Comparison of ENCODE assay signal across 18 cellular contexts in the genomic region with DNA sequence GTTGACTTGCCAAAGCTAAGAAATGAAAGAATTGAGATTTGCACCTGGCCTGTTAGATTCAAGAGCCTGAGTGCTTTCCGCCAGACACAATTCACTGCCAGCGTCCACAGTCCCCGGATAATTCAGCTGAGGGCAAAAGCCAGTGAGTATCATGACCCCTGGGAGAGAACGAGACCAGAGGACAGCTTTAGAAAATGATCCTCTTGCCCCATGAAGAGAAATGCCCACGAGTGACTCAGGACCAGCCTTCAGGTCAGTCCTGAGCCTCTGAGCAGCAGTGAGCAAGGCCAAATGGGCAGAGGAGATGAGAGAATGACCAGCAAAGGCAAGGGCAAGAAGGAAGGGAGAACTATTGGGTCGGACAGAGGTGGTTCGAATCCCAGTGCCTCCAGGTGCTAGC.
A peak's percentile ranks its signal among the peaks of the same experiment; 100 is the strongest.
DNase-seq lines count a peak whose midpoint lies in the region; ATAC-seq and TF ChIP-seq lines count a peak whose summit lies in the region.
"Had no signal": no experiment of that assay in that cellular context is flagged by ENCODE, and none has a peak within 500 bp of the region (broad histone marks: within the 10 kb centered on the region; RNA-seq: fewer than 3 reads in every experiment).

No MANE protein-coding gene starts in this region.

- H3K79me1 ChIP-seq in IMR-90 (ENCODE audit: low read depth in 1 of 2, low read length in 2 of 2): no peaks in the 10 kb centered on the region

- H2BK20ac ChIP-seq in IMR-90 (ENCODE audit: low read depth, low read length): no peak overlapping the region

- H3K27ac Mint-ChIP-seq in osteocyte (ENCODE audit: unreplicated experiment): no peak overlapping the region
- H3K27ac Mint-ChIP-seq in activated CD8-positive, alpha-beta memory T cell treated with anti-CD3 and anti-CD28 coated beads, Interleukin-2, amount 10 ng/mL, durations not matched to agents 7 days and 5 days: no peak overlapping the region
- H3K27ac Mint-ChIP-seq: CD14-positive monocyte; CD4-positive, alpha-beta memory T cell; HFFc6 had no signal

- no TSS peak for BruUV-seq in IMR-90 (replicated peaks; lab: Mats Ljungman, UMichigan)

- H3K18ac ChIP-seq in IMR-90 (ENCODE audit: low read depth, low read length): no peak overlapping the region

- WGBS in IMR-90 (ENCODE audit: extremely low coverage in 2 of 2, insufficient read length in 1 of 2), 2 experiments: 60% methylated on average over 1 of the region's 7 CpGs; no CpG with 5 or more reads in 1 of the 2 experiments

- H3K27me3 Mint-ChIP-seq in osteocyte (ENCODE audit: unreplicated experiment): peaks cover 15% of the 10 kb centered on the region
- H3K27me3 Mint-ChIP-seq in activated CD8-positive, alpha-beta memory T cell treated with anti-CD3 and anti-CD28 coated beads, Interleukin-2, amount 10 ng/mL, durations not matched to agents 7 days and 5 days: no peaks in the 10 kb centered on the region

- ATAC-seq in IMR-90 (ENCODE audit: low read depth) (no peak), GM21515 (IDR thresholded peaks at IDR 0.05; ENCODE audit: unreplicated experiment) (no peak)
- no peak for ATAC-seq in activated CD8-positive, alpha-beta memory T cell treated with anti-CD3 and anti-CD28 coated beads, Interleukin-2, amount 10 ng/mL, durations not matched to agents 7 days and 5 days
- ATAC-seq: HCT116 had no signal

- peak overlapping the region; percentile 45 for H2AK9ac ChIP-seq in IMR-90 (replicated peaks; ENCODE audit: low read depth, low read length, poor library complexity)

- no peak overlapping the region for H3K4ac ChIP-seq in IMR-90 (ENCODE audit: low read depth, low read length)

- CTCF ChIA-PET in IMR-90 (lab: Yijun Ruan, JAX): interaction anchor here (0.6 kb wide), 1 partner anchor 9 kb away, joined by 5 read pairs; no protein-coding TSS in a partner anchor
- CTCF ChIA-PET in activated CD8-positive, alpha-beta memory T cell treated with anti-CD3 and anti-CD28 coated beads, Interleukin-2, amount 10 ng/mL, durations not matched to agents 7 days and 5 days (lab: Charles Lee): no interaction called here

- no peaks in the 10 kb centered on the region for H3K9me3 ChIP-seq in IMR-90 (ENCODE audit: control insufficient read depth, insufficient read depth, low read length)
- H3K9me3 ChIP-seq: BLaER1 had no signal

- TF ChIP-seq POLR2A in IMR-90 (IDR thresholded peaks at IDR 0.05; ENCODE audit: low read depth, low read length): no peak

- no peaks in the 10 kb centered on the region for H3K36me3 ChIP-seq in IMR-90 (ENCODE audit: control insufficient read depth, insufficient read depth, low read length)
- H3K36me3 ChIP-seq: BLaER1 had no signal

- no peak overlapping the region for H2BK5ac ChIP-seq in IMR-90 (ENCODE audit: low read depth, low read length, poor library complexity, severe bottlenecking)

- H3K27me3 ChIP-seq in IMR-90 (ENCODE audit: control insufficient read depth, insufficient read depth, low read length): peaks cover 41% of the 10 kb centered on the region
- H3K27me3 ChIP-seq: BLaER1 had no signal

- TF ChIP-seq RAD21 in IMR-90 (IDR thresholded peaks at IDR 0.05; ENCODE audit: low read length): no peak

- H3K4me1 Mint-ChIP-seq in osteocyte (ENCODE audit: unreplicated experiment): no peaks in the 10 kb centered on the region
- no peaks in the 10 kb centered on the region for H3K4me1 Mint-ChIP-seq in activated CD8-positive, alpha-beta memory T cell treated with anti-CD3 and anti-CD28 coated beads, Interleukin-2, amount 10 ng/mL, durations not matched to agents 7 days and 5 days
- H3K4me1 Mint-ChIP-seq: CD4-positive, alpha-beta memory T cell had no signal

- no peaks in the 10 kb centered on the region for H4K20me1 ChIP-seq in IMR-90 (ENCODE audit: insufficient read depth, low read length)
- H4K20me1 ChIP-seq: BLaER1 had no signal

- DNase-seq in IMR-90 (no peak), coronary artery (ENCODE audit: low spot score) (peak; percentile 11), mesenteric fat pad (ENCODE audit: low spot score) (peak; percentile 62), osteocyte (ENCODE audit: extremely low spot score, unreplicated experiment) (peak; percentile 59)
- DNase-seq in activated CD8-positive, alpha-beta memory T cell treated with anti-CD3 and anti-CD28 coated beads, Interleukin-2, amount 10 ng/mL, durations not matched to agents 7 days and 5 days: no peak
- no peak for DNase-seq in stimulated activated CD4-positive, alpha-beta T cell treated with anti-CD3 and anti-CD28 coated beads, Interleukin-2, amount 100 ng/mL, for 24 hours
- no peak for DNase-seq in activated CD8-positive, alpha-beta memory T cell treated with anti-CD3 and anti-CD28 coated beads, Interleukin-2, amount 50 U/mL, for 48 hours
- DNase-seq: 8988T; CD4-positive, alpha-beta memory T cell; DMS153; GDM1; GOT3; H7; HFFc6 had no signal

- no peak overlapping the region for H4K8ac ChIP-seq in IMR-90 (ENCODE audit: low read depth in 2 of 2, low read length in 2 of 2)

- in situ Hi-C loops in IMR-90 (cut with MboI; ENCODE audit: low sequenced_read_pairs): no loop called here

- dilution Hi-C loops in IMR-90 (cut with HindIII; ENCODE audit: low sequenced_read_pairs, unreplicated experiment): no loop called here

- intact Hi-C loops in IMR-90 (cut with micrococcal nuclease): no loop called here

- no peak overlapping the region for H2BK15ac ChIP-seq in IMR-90 (ENCODE audit: low read depth, low read length)

- H3K27ac ChIP-seq in IMR-90 (ENCODE audit: insufficient read depth, low read length) (no peak overlapping the region), coronary artery (no peak overlapping the region)
- H3K27ac ChIP-seq: BLaER1 had no signal

- no peaks in the 10 kb centered on the region for H3K4me1 ChIP-seq in IMR-90 (ENCODE audit: control insufficient read depth, insufficient read depth, low read length)
- H3K4me1 ChIP-seq: BLaER1 had no signal

- no peak overlapping the region for H3K14ac ChIP-seq in IMR-90 (replicated peaks; ENCODE audit: low read depth, low read length)

- no peak overlapping the region for H3K4me3 Mint-ChIP-seq in osteocyte (ENCODE audit: unreplicated experiment)
- no peak overlapping the region for H3K4me3 Mint-ChIP-seq in activated CD8-positive, alpha-beta memory T cell treated with anti-CD3 and anti-CD28 coated beads, Interleukin-2, amount 10 ng/mL, durations not matched to agents 7 days and 5 days
- H3K4me3 Mint-ChIP-seq: CD14-positive monocyte; CD4-positive, alpha-beta memory T cell; HFFc6 had no signal

- H3K23ac ChIP-seq in IMR-90 (ENCODE audit: low read depth, low read length): no peak overlapping the region

- H3K9me3 Mint-ChIP-seq in osteocyte (ENCODE audit: unreplicated experiment): no peaks in the 10 kb centered on the region
- H3K9me3 Mint-ChIP-seq in activated CD8-positive, alpha-beta memory T cell treated with anti-CD3 and anti-CD28 coated beads, Interleukin-2, amount 10 ng/mL, durations not matched to agents 7 days and 5 days (ENCODE audit: low read depth): no peaks in the 10 kb centered on the region
- H3K9me3 Mint-ChIP-seq: CD14-positive monocyte; CD4-positive, alpha-beta memory T cell; HFFc6 had no signal

- no peaks in the 10 kb centered on the region for H3K9me1 ChIP-seq in IMR-90 (ENCODE audit: insufficient read depth, low read length)

- H3K36me3 Mint-ChIP-seq in osteocyte (ENCODE audit: unreplicated experiment): no peaks in the 10 kb centered on the region
- no peaks in the 10 kb centered on the region for H3K36me3 Mint-ChIP-seq in activated CD8-positive, alpha-beta memory T cell treated with anti-CD3 and anti-CD28 coated beads, Interleukin-2, amount 10 ng/mL, durations not matched to agents 7 days and 5 days
- H3K36me3 Mint-ChIP-seq: CD14-positive monocyte; CD4-positive, alpha-beta memory T cell had no signal

- H2BK120ac ChIP-seq in IMR-90 (ENCODE audit: low read depth, low read length): no peak overlapping the region

- no peak overlapping the region for H3K9ac ChIP-seq in IMR-90 (ENCODE audit: low read depth, low read length)
- H3K9ac ChIP-seq: BLaER1 had no signal

- H3K4me2 ChIP-seq in IMR-90 (ENCODE audit: low read depth, low read length): no peak overlapping the region
- H3K4me2 ChIP-seq: BLaER1 had no signal

- H4K5ac ChIP-seq in IMR-90 (ENCODE audit: low read depth, low read length): no peak overlapping the region

- H2AK5ac ChIP-seq in IMR-90 (ENCODE audit: low read depth, low read length): no peak overlapping the region

- H3K4me3 ChIP-seq in IMR-90 (ENCODE audit: insufficient read depth, low read depth, low read length) (no peak overlapping the region), coronary artery (no peak overlapping the region)
- H3K4me3 ChIP-seq: BLaER1 had no signal

- no peak overlapping the region for H3K56ac ChIP-seq in IMR-90 (ENCODE audit: extremely low read depth, insufficient read depth, low read length)

- TF ChIP-seq CTCF in IMR-90 (conservative IDR thresholded peaks at IDR 0.05; ENCODE audit: low read depth, low read length) (no peak), coronary artery (IDR thresholded peaks at IDR 0.05) (no peak), osteocyte (IDR thresholded peaks at IDR 0.05) (no peak)

- H4K91ac ChIP-seq in IMR-90 (ENCODE audit: insufficient read depth, low read depth, low read length): no peak overlapping the region

- POLR2A ChIA-PET in IMR-90 (lab: Charles Lee; ENCODE audit: unreplicated experiment): no interaction called here

- H2AFZ ChIP-seq in IMR-90 (replicated peaks; ENCODE audit: low read length, poor library complexity): no peak overlapping the region

TF ChIP-seq in IMR-90, 13 proteins besides CTCF, POLR2A, EP300 and RAD21:
- TF ChIP-seq, protein P1, sequence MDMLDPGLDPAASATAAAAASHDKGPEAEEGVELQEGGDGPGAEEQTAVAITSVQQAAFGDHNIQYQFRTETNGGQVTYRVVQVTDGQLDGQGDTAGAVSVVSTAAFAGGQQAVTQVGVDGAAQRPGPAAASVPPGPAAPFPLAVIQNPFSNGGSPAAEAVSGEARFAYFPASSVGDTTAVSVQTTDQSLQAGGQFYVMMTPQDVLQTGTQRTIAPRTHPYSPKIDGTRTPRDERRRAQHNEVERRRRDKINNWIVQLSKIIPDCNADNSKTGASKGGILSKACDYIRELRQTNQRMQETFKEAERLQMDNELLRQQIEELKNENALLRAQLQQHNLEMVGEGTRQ (IDR thresholded peaks at IDR 0.05; ENCODE audit: low read depth, low read length): no peak
- TF ChIP-seq MAFK (IDR thresholded peaks at IDR 0.05; ENCODE audit: low read depth, low read length): no peak
- no peak for TF ChIP-seq RCOR1 (IDR thresholded peaks at IDR 0.05; ENCODE audit: insufficient replicate concordance, low read length)
- TF ChIP-seq BHLHE40 (IDR thresholded peaks at IDR 0.05; ENCODE audit: low read depth, low read length): no peak
- no peak for TF ChIP-seq NFE2L2 (IDR thresholded peaks at IDR 0.05; ENCODE audit: low read depth, low read length)
- TF ChIP-seq CEBPB (IDR thresholded peaks at IDR 0.05; ENCODE audit: low read depth, low read length): no peak
- no peak for TF ChIP-seq CHD1 (IDR thresholded peaks at IDR 0.05; ENCODE audit: low read depth, low read length)

Comparison
In these comparisons a context has a peak if more than half of its experiments do, and no peak if none do; other contexts are left out.
1. DNase-seq: peak in coronary artery (single experiment), mesenteric fat pad (single experiment) and osteocyte (single experiment); none in IMR-90 (single experiment), activated CD8-positive, alpha-beta memory T cell treated with anti-CD3 and anti-CD28 coated beads, Interleukin-2, amount 10 ng/mL, durations not matched to agents 7 days and 5 days (single experiment), stimulated activated CD4-positive, alpha-beta T cell treated with anti-CD3 and anti-CD28 coated beads, Interleukin-2, amount 100 ng/mL, for 24 hours (0 of 2) and activated CD8-positive, alpha-beta memory T cell treated with anti-CD3 and anti-CD28 coated beads, Interleukin-2, amount 50 U/mL, for 48 hours (single experiment).